8 cellular contexts compared by ENCODE assay signal in the genomic region with DNA sequence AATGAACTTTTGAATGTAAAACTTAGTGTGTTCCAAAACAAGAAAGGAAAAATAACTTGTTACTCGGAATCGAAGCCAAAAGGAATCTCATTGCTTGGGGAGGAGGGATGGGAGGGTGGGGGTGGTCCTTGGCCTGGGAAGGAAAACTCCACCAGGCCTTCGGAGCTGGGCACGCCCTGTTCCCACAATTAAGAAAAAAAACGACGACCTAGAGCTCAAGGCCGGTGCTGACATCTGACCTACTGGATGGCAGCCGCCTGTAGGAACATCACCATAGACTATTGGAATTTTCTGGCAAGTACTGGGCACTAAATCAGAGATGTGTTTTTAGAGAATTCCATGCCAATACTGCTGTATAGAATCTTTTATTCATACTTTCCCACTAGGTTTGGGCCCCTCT. TPM values are rescaled to one million over a fixed set of nuclear protein-coding genes. Genes with fewer than 3 reads are reported as not detected.
A peak's percentile ranks its signal among the peaks of the same experiment; 100 is the strongest.
DNase-seq lines count a peak whose midpoint lies in the region; ATAC-seq, FAIRE-seq and TF ChIP-seq lines count a peak whose summit lies in the region.

No MANE protein-coding gene starts in this region.

- TF ChIP-seq EP300 in suprapubic skin (IDR thresholded peaks at IDR 0.05), result no peak

- H3K36me3 ChIP-seq in HUES48 (ENCODE audit: control insufficient read depth, insufficient read depth, low read length) (peaks cover 8% of the 10 kb centered on the region), keratinocyte (ENCODE audit: control insufficient read depth in 2 of 2, extremely low read depth in 1 of 2, insufficient read depth in 2 of 2, low read length in 2 of 2) (peaks cover 0 to 9% of the 10 kb centered on the region in 2 experiments), suprapubic skin (no peaks in the 10 kb centered on the region)

- dilution Hi-C loops in keratinocyte (cut with MboI; ENCODE audit: extremely low pct_ligation_motif_present, low sequenced_read_pairs), result no loop called here

- WGBS in suprapubic skin, result 4% methylated on average over 8 of the region's 8 CpGs

- no peak for TF ChIP-seq CTCF in AG09309 (IDR thresholded peaks at IDR 0.05; ENCODE audit: control insufficient read depth, insufficient read depth, low read depth, low read length, missing control alignments)
- no peak for TF ChIP-seq CTCF in astrocyte of the cerebellum (IDR thresholded peaks at IDR 0.05; ENCODE audit: low read depth, low read length, missing control alignments)
- TF ChIP-seq CTCF in keratinocyte (optimal IDR thresholded peaks at IDR 0.05 in 1 of 3, IDR thresholded peaks at IDR 0.05 in 1 of 3, conservative IDR thresholded peaks at IDR 0.05 in 1 of 3; ENCODE audit: extremely low read depth in 1 of 3, insufficient read depth in 2 of 3, low read length in 3 of 3), result no peak
- no peak for TF ChIP-seq CTCF in suprapubic skin (IDR thresholded peaks at IDR 0.05)

- in situ Hi-C loops in astrocyte of the cerebellum (cut with HindIII; ENCODE audit: low sequenced_read_pairs), result no loop called here

- H3K4me3 ChIP-seq in AG09309 (ENCODE audit: control insufficient read depth, low read depth, low read length), result peak overlapping the region; percentile 68
- peak overlapping the region; percentile 92 for H3K4me3 ChIP-seq in HUES48 (ENCODE audit: low read depth, low read length)
- peak overlapping the region; percentile 53 for H3K4me3 ChIP-seq in astrocyte of the cerebellum (ENCODE audit: low read depth, low read length)
- H3K4me3 ChIP-seq in keratinocyte (ENCODE audit: control insufficient read depth in 2 of 3, extremely low read depth in 1 of 3, insufficient read depth in 2 of 3, low read depth in 1 of 3, low read length in 3 of 3), result peak overlapping the region; percentile 58 to 91 (median 91)
- H3K4me3 ChIP-seq in suprapubic skin, result peak overlapping the region; percentile 90

- peaks cover 52% of the 10 kb centered on the region for H3K79me2 ChIP-seq in keratinocyte (ENCODE audit: control insufficient read depth, insufficient read depth, low read length)

- H3K9me3 ChIP-seq in HUES48 (ENCODE audit: control insufficient read depth, insufficient read depth, low read length), result no peaks in the 10 kb centered on the region
- H3K9me3 ChIP-seq in keratinocyte (ENCODE audit: control insufficient read depth, low read depth, low read length), result no peaks in the 10 kb centered on the region
- H3K9me3 ChIP-seq in suprapubic skin, result no peaks in the 10 kb centered on the region

- peak overlapping the region; percentile 92 for H3K4me2 ChIP-seq in keratinocyte (ENCODE audit: control insufficient read depth, extremely low read depth, insufficient read depth, low read depth, low read length)

- H2AFZ ChIP-seq in keratinocyte (ENCODE audit: control insufficient read depth, low read length), result no peak overlapping the region

- H3K4me1 ChIP-seq in HUES48 (ENCODE audit: control insufficient read depth, insufficient read depth, low read length), result peaks cover 36% of the 10 kb centered on the region
- H3K4me1 ChIP-seq in keratinocyte (ENCODE audit: control insufficient read depth, extremely low read depth, insufficient read depth, low read length), result peaks cover 33% of the 10 kb centered on the region
- peaks cover 69% of the 10 kb centered on the region for H3K4me1 ChIP-seq in suprapubic skin

- ATAC-seq in HG02623 (IDR thresholded peaks at IDR 0.05; ENCODE audit: unreplicated experiment), result no peak

- no peaks in the 10 kb centered on the region for H3K27me3 ChIP-seq in HUES48 (ENCODE audit: control insufficient read depth, insufficient read depth, low read length)
- H3K27me3 ChIP-seq in keratinocyte (ENCODE audit: control insufficient read depth, extremely low read depth, insufficient read depth, low read length), result no peaks in the 10 kb centered on the region
- no peaks in the 10 kb centered on the region for H3K27me3 ChIP-seq in suprapubic skin

- H3K27ac ChIP-seq in HUES48 (ENCODE audit: low read depth, low read length) (peak overlapping the region; percentile 90), keratinocyte (ENCODE audit: control insufficient read depth, insufficient read depth, low read length) (peak overlapping the region; percentile 76), suprapubic skin (peak overlapping the region; percentile 96)

- no peaks in the 10 kb centered on the region for H3K9me1 ChIP-seq in keratinocyte (ENCODE audit: control insufficient read depth, extremely low read depth, insufficient read depth, low read length)

- H3K9ac ChIP-seq in HUES48 (ENCODE audit: low read depth, low read length) (peak overlapping the region; percentile 74), keratinocyte (ENCODE audit: control insufficient read depth, extremely low read depth, insufficient read depth, low read length) (peak overlapping the region; percentile 92)

- TF ChIP-seq POLR2A in suprapubic skin (IDR thresholded peaks at IDR 0.05), result no peak

- FAIRE-seq in keratinocyte (lab: Jason Lieb, UNC), result no peak

- no peak for DNase-seq in AG09309 (ENCODE audit: low read depth)
- no peak for DNase-seq in astrocyte of the cerebellum (ENCODE audit: low read depth)
- DNase-seq in keratinocyte (ENCODE audit: low read depth, low spot score), result no peak
- DNase-seq in suprapubic skin (ENCODE audit: low spot score in 2 of 2), result no peak
- DNase-seq in NCI-H2029 treated with DMSO at 0.1 percent for 48 hours (lab: John Stamatoyannopoulos, UW), result no peak
- no peak for DNase-seq in mesenteric fat pad (ENCODE audit: low spot score)

- peaks cover 9% of the 10 kb centered on the region for H4K20me1 ChIP-seq in keratinocyte (ENCODE audit: control insufficient read depth, extremely low read depth, insufficient read depth, low read length)

RNA-seq across cellular contexts. Expression of a gene that starts 0.8 kb away (rescaled TPM):
- 54.0 to 59.9 TPM (median 54.8 TPM) in 3 replicates for polyA plus RNA-seq in keratinocyte
- polyA plus RNA-seq in keratinocyte (2011; ENCODE audit: low read depth), result 21.4 TPM
- 38.1 and 58.8 TPM in 2 replicates for polyA plus RNA-seq in keratinocyte (2011; cell fraction: cytosol; rRNA removed)
- polyA plus RNA-seq in keratinocyte (2011; cell fraction: nucleus; rRNA removed), result 133 TPM in 2 replicates
- 39.1 and 47.9 TPM in 2 replicates for polyA plus RNA-seq in keratinocyte (2012; ENCODE audit: low replicate concordance)
- polyA minus RNA-seq in keratinocyte, result 32.0 to 38.3 TPM (median 37.9 TPM) in 3 replicates
- 58.7 TPM for polyA minus RNA-seq in keratinocyte (2011; cell fraction: cytosol; rRNA and poly(A)+ RNA removed)
- 53.4 and 55.8 TPM in 2 replicates for polyA minus RNA-seq in keratinocyte (2011; cell fraction: nucleus; rRNA and poly(A)+ RNA removed)
- total RNA-seq in suprapubic skin (10 to 100 TPM; 55.5 to 78.3 (median 64.1) TPM), mesenteric fat pad (165 TPM)

RNA-seq across cellular contexts. Expression of a gene that starts 53.4 kb away (rescaled TPM):
- 3.5 to 5.3 TPM (median 3.9 TPM) in 3 replicates for polyA plus RNA-seq in keratinocyte
- 56.8 TPM for polyA plus RNA-seq in keratinocyte (2011; ENCODE audit: low read depth)
- 2.1 and 5.2 TPM in 2 replicates for polyA plus RNA-seq in keratinocyte (2011; cell fraction: cytosol; rRNA removed)
- 36.3 and 50.5 TPM in 2 replicates for polyA plus RNA-seq in keratinocyte (2011; cell fraction: nucleus; rRNA removed)
- 13.0 and 29.7 TPM in 2 replicates for polyA plus RNA-seq in keratinocyte (2012; ENCODE audit: low replicate concordance)
- 4.1 to 12.6 TPM (median 4.7 TPM) in 3 replicates for polyA minus RNA-seq in keratinocyte
- 229 TPM for polyA minus RNA-seq in keratinocyte (2011; cell fraction: cytosol; rRNA and poly(A)+ RNA removed)
- polyA minus RNA-seq in keratinocyte (2011; cell fraction: nucleus; rRNA and poly(A)+ RNA removed), result 11.9 and 14.7 TPM in 2 replicates
- total RNA-seq in suprapubic skin (100 to 1,000 TPM in 1 of 4 donors, 10 to 100 TPM in 3; 23.6 to 136 (median 53.4) TPM), mesenteric fat pad (45.5 TPM)
